Comparison of ENCODE assay signal across 8 cellular contexts in genomic region chr12:12356467-12356885, GRCh38. TPM values are rescaled to one million over a fixed set of nuclear protein-coding genes. Genes with fewer than 3 reads are reported as not detected.
DNase-seq lines count a peak whose midpoint lies in the region; ATAC-seq and TF ChIP-seq lines count a peak whose summit lies in the region.

No MANE protein-coding gene starts in this region.

- BruUV-seq in Calu3 (replicated peaks; lab: Mats Ljungman, UMichigan), result TSS peak; percentile 96

- H3K4me3 ChIP-seq in epithelial cell of proximal tubule (ENCODE audit: low read depth, low read length) (peak overlapping the region; percentile 93), parathyroid adenoma (ENCODE audit: low read depth, low read length) (peak overlapping the region; percentile 81)

- POLR2A ChIA-PET in RWPE1 (lab: Yijun Ruan, JAX; ENCODE audit: low non-redundant PET), result interaction anchor here (0.6 to 1.8 kb wide), 2 partner anchors 20 to 360 kb away, joined by 3 to 4 read pairs; partner anchors contain the start of gene CDKN1B

- H3K4me1 Mint-ChIP-seq in Calu3 (ENCODE audit: low read depth, unreplicated experiment), result peaks cover 19% of the 10 kb centered on the region

- H2AFZ ChIP-seq in parathyroid adenoma, result peak overlapping the region; percentile 84

- no peaks in the 10 kb centered on the region for H3K9me3 ChIP-seq in parathyroid adenoma (ENCODE audit: control insufficient read depth, low read length)

- peak overlapping the region; percentile 82 for H3K27ac ChIP-seq in RWPE1
- H3K27ac ChIP-seq in parathyroid adenoma, result peak overlapping the region; percentile 92

- H3K9me3 Mint-ChIP-seq in Calu3 (ENCODE audit: low read depth, unreplicated experiment), result no peaks in the 10 kb centered on the region

- no peak overlapping the region for H3K9ac ChIP-seq in parathyroid adenoma

- peak overlapping the region; percentile 79 for H3K4me2 ChIP-seq in parathyroid adenoma (ENCODE audit: low read length)

- H3K4me1 ChIP-seq in parathyroid adenoma, result no peaks in the 10 kb centered on the region

- peak overlapping the region; percentile 96 for H3K27ac Mint-ChIP-seq in Calu3 (ENCODE audit: unreplicated experiment)

- no peaks in the 10 kb centered on the region for H3K79me2 ChIP-seq in parathyroid adenoma

- ATAC-seq in HG03025 (IDR thresholded peaks at IDR 0.05; ENCODE audit: low FRiP score, unreplicated experiment) (no peak), HG03565 (IDR thresholded peaks at IDR 0.05; ENCODE audit: unreplicated experiment) (no peak), GM18867 (IDR thresholded peaks at IDR 0.05; ENCODE audit: unreplicated experiment) (no peak), HG03460 (IDR thresholded peaks at IDR 0.05; ENCODE audit: unreplicated experiment) (no peak)

- H3K27me3 Mint-ChIP-seq in Calu3 (ENCODE audit: unreplicated experiment), result no peaks in the 10 kb centered on the region

- no peaks in the 10 kb centered on the region for H3K27me3 ChIP-seq in parathyroid adenoma (ENCODE audit: control insufficient read depth, insufficient read depth, low read length)

- no peak for TF ChIP-seq CTCF in Calu3 (IDR thresholded peaks at IDR 0.05; ENCODE audit: unreplicated experiment)
- no peak for TF ChIP-seq CTCF in RWPE1 (conservative IDR thresholded peaks at IDR 0.05; ENCODE audit: low read depth)
- TF ChIP-seq CTCF in epithelial cell of proximal tubule (conservative IDR thresholded peaks at IDR 0.05; ENCODE audit: low read depth, low read length), result no peak
- no peak for TF ChIP-seq CTCF in parathyroid adenoma (IDR thresholded peaks at IDR 0.05)

- peak overlapping the region; percentile 82 for H3K4me3 Mint-ChIP-seq in Calu3 (ENCODE audit: low read depth, unreplicated experiment)

- no peaks in the 10 kb centered on the region for H3K36me3 ChIP-seq in parathyroid adenoma (ENCODE audit: control insufficient read depth, insufficient read depth, low read length)

- CTCF ChIA-PET in Calu3 (lab: Charles Lee) (interaction anchor here (2.0 kb wide), 1 partner anchor 42 kb away, joined by 5 read pairs; no protein-coding TSS in a partner anchor), RWPE1 (lab: Yijun Ruan, JAX) (interaction anchor here (0.6 kb wide), 2 partner anchors 32 to 274 kb away, joined by 3 read pairs; no protein-coding TSS in a partner anchor)

- intact Hi-C loops in Calu3 (cut with micrococcal nuclease; ENCODE audit: unreplicated experiment), result no loop called here

- DNase-seq in Calu3, result no peak
- DNase-seq in RWPE1 (ENCODE audit: low spot score), result no peak
- no peak for DNase-seq in epithelial cell of proximal tubule (ENCODE audit: low read depth)

- H3K36me3 Mint-ChIP-seq in Calu3 (ENCODE audit: insufficient read depth, unreplicated experiment), result peaks cover 20% of the 10 kb centered on the region

RNA-seq across cellular contexts. Expression of gene BORCS5, which starts 0.4 kb away (rescaled TPM):
- total RNA-seq in Calu3 (2022) (9.3 and 11.5 TPM in 2 replicates), epithelial cell of proximal tubule (6.1 and 11.4 TPM in 2 replicates)

RNA-seq across cellular contexts. Expression of gene MANSC1, which starts 6.4 kb away (rescaled TPM):
- total RNA-seq in Calu3 (2022) (71.8 and 74.5 TPM in 2 replicates), epithelial cell of proximal tubule (10.1 and 10.6 TPM in 2 replicates)
